In the genomic region with DNA sequence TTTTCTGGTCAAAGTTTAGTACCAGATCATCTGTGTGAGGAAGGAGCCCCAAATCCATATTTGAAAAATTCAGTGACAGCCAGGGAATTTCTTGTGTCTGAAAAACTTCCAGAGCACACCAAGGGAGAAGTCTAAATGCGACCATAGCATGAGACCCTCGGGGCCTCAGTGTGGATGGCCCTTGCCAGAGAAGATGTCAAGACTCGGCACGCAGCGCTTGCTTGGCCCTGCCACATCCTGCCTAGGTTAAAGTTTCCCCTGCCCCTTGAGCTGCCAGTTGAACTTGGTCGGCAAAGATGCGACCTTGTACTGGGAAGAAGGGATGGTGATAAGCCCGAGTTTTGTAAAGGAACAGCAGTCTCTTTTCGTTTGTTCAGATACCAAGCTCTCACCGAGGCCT, we compare ENCODE assay signal across 18 cellular contexts.
DNase-seq lines count a peak whose midpoint lies in the region; ATAC-seq, FAIRE-seq and TF ChIP-seq lines count a peak whose summit lies in the region.
"Had no signal": no experiment of that assay in that cellular context is flagged by ENCODE, and none has a peak within 500 bp of the region (broad histone marks: within the 10 kb centered on the region; RNA-seq: fewer than 3 reads in every experiment).

No MANE protein-coding gene starts in this region.

- ATAC-seq in GM19035 (IDR thresholded peaks at IDR 0.05; ENCODE audit: unreplicated experiment) = no peak

- H4K91ac ChIP-seq in mesenchymal stem cell (ENCODE audit: low read length) = no peak overlapping the region

- H3K18ac ChIP-seq in mesenchymal stem cell (ENCODE audit: low read depth in 1 of 2, low read length in 2 of 2) = no peak overlapping the region

- DNase-seq in GM13976 (ENCODE audit: low spot score) (peak; percentile 0), bronchial epithelial cell (ENCODE audit: low read depth) (no peak), mesenchymal stem cell (no peak), Kasumi-1 (lab: John Stamatoyannopoulos, UW) (no peak)
- no peak for DNase-seq in stimulated activated CD4-positive, alpha-beta T cell treated with anti-CD3 and anti-CD28 coated beads, Interleukin-2, amount 100 ng/mL, for 48 hours
- DNase-seq: C1 segment of cervical spinal cord; Calu3; CD4-positive, alpha-beta memory T cell; COR-L47; DMS153; DND-41; GOT3; HFFc6 had no signal

- H3K23ac ChIP-seq in mesenchymal stem cell (ENCODE audit: low read length in 2 of 2) = no peak overlapping the region

- H3K9ac ChIP-seq in mesenchymal stem cell (ENCODE audit: low read length) = no peak overlapping the region

- H3K27ac ChIP-seq in mesenchymal stem cell (ENCODE audit: low read length, poor library complexity, severe bottlenecking) = no peak overlapping the region

- no peak overlapping the region for H2BK120ac ChIP-seq in mesenchymal stem cell (ENCODE audit: low read depth, low read length)

- whole genome bisulfite sequencing in mesenchymal stem cell = 93% methylated on average over 10 of the region's 10 CpGs

- FAIRE-seq in bronchial epithelial cell (lab: Jason Lieb, UNC) = peak; percentile 66
- FAIRE-seq: G401.6, GM12892, H54 had no signal

- H3K4ac ChIP-seq in mesenchymal stem cell (ENCODE audit: low read depth in 1 of 2, low read length in 2 of 2) = no peak overlapping the region

- peaks cover 3% of the 10 kb centered on the region for H3K79me1 ChIP-seq in mesenchymal stem cell (replicated peaks; ENCODE audit: low read length, poor library complexity, severe bottlenecking)

- no peaks in the 10 kb centered on the region for H3K9me3 ChIP-seq in mesenchymal stem cell (ENCODE audit: control insufficient read depth, low read length)
- H3K9me3 ChIP-seq: HAP-1 had no signal

- TF ChIP-seq CTCF in GM13976 (IDR thresholded peaks at IDR 0.05; ENCODE audit: borderline replicate concordance, control extremely low read depth, extremely low read depth, insufficient read depth, missing control alignments) (no peak), bronchial epithelial cell (IDR thresholded peaks at IDR 0.05; ENCODE audit: insufficient read depth, low read length, severe bottlenecking) (no peak)

- no peak overlapping the region for H3K4me2 ChIP-seq in mesenchymal stem cell (ENCODE audit: low read length, poor library complexity, severe bottlenecking)

- no peak overlapping the region for H4K8ac ChIP-seq in mesenchymal stem cell (ENCODE audit: low read length)

- H2AK5ac ChIP-seq in mesenchymal stem cell (ENCODE audit: low read length, severe bottlenecking) = peak overlapping the region; percentile 77

- in situ Hi-C loops in GM13976 (cut with MboI; ENCODE audit: low sequenced_read_pairs, unreplicated experiment) = no loop called here

- H2BK5ac ChIP-seq in mesenchymal stem cell (ENCODE audit: low read depth, low read length, poor library complexity, severe bottlenecking) = no peak overlapping the region

- peaks cover 31% of the 10 kb centered on the region for H3K4me1 ChIP-seq in mesenchymal stem cell (ENCODE audit: control insufficient read depth, insufficient read depth, low read depth, low read length)
- H3K4me1 ChIP-seq: HAP-1 had no signal

- H3K27me3 ChIP-seq in bronchial epithelial cell (ENCODE audit: control insufficient read depth, insufficient read depth, low read length) (no peaks in the 10 kb centered on the region), mesenchymal stem cell (ENCODE audit: control insufficient read depth in 1 of 2, insufficient read depth in 1 of 2, low read length in 2 of 2) (no peaks in the 10 kb centered on the region)

- H3K36me3 ChIP-seq in bronchial epithelial cell (ENCODE audit: control insufficient read depth, insufficient read depth, low read length) = no peaks in the 10 kb centered on the region
- H3K36me3 ChIP-seq in mesenchymal stem cell (ENCODE audit: control insufficient read depth in 1 of 2, insufficient read depth in 2 of 2, low read depth in 1 of 2, low read length in 2 of 2) = peaks cover 0 to 3% of the 10 kb centered on the region in 2 experiments
- H3K36me3 ChIP-seq: HAP-1 had no signal

- no peak overlapping the region for H2BK15ac ChIP-seq in mesenchymal stem cell (ENCODE audit: low read depth, poor library complexity, severe bottlenecking)

- H2AFZ ChIP-seq in mesenchymal stem cell (ENCODE audit: low read depth, low read length) = no peak overlapping the region

- H3K14ac ChIP-seq in mesenchymal stem cell (ENCODE audit: low read length in 2 of 2) = no peak overlapping the region

- H3K4me3 ChIP-seq in bronchial epithelial cell (ENCODE audit: low read depth, low read length) (no peak overlapping the region), mesenchymal stem cell (ENCODE audit: insufficient read depth in 1 of 2, low read depth in 1 of 2, low read length in 2 of 2) (no peak overlapping the region)
- H3K4me3 ChIP-seq: HAP-1 had no signal

- no peak overlapping the region for H2BK12ac ChIP-seq in mesenchymal stem cell (ENCODE audit: low read length in 2 of 2)
